In the genomic region with DNA sequence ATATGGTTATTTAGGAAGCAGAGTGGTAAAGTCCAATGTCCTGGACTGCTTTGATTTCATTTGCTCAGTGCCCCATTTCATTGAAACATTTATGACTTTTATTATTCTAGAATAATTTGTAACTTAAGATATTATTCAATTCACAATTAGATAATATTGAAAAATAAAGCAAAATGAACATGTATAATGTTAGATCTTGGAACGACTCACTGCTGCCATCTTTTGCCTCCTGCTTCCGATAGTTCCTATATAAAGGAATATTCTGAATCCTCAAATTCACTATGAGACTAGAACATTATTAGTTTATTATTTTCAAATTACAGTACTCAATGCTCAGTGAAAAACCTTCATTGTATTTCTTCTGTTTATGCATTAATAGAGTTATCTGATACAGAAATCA, we compare ENCODE assay signal across 21 cellular contexts. TPM values are rescaled to one million over a fixed set of nuclear protein-coding genes. Genes with fewer than 3 reads are reported as not detected.
DNase-seq lines count a peak whose midpoint lies in the region; FAIRE-seq and TF ChIP-seq lines count a peak whose summit lies in the region.
"Had no signal": no experiment of that assay in that cellular context is flagged by ENCODE, and none has a peak within 500 bp of the region (broad histone marks: within the 10 kb centered on the region; RNA-seq: fewer than 3 reads in every experiment).

No MANE protein-coding gene starts in this region.

- in situ Hi-C loops in G401 (cut with HindIII; ENCODE audit: low sequenced_read_pairs) = no loop called here

- peaks cover 4% of the 10 kb centered on the region for H3K36me3 Mint-ChIP-seq in chondrocyte (ENCODE audit: low read depth)
- H3K36me3 Mint-ChIP-seq: CD8-positive, alpha-beta T cell had no signal

- no peak for TF ChIP-seq POLR2A in testis (IDR thresholded peaks at IDR 0.05)

- H3K4me3 ChIP-seq in LNCaP clone FGC (ENCODE audit: low read depth, low read length) = no peak overlapping the region
- H3K4me3 ChIP-seq in testis = no peak overlapping the region
- H3K4me3 ChIP-seq: BLaER1, GM23338 had no signal

- peaks cover 10% of the 10 kb centered on the region for H3K4me1 Mint-ChIP-seq in chondrocyte (ENCODE audit: low read depth)

- H3K9me3 Mint-ChIP-seq in chondrocyte (ENCODE audit: low read depth) = no peaks in the 10 kb centered on the region
- H3K9me3 Mint-ChIP-seq: GM23338 had no signal

- TF ChIP-seq CTCF in C4-2B (conservative IDR thresholded peaks at IDR 0.05) (peak; percentile 45), LNCaP clone FGC (IDR thresholded peaks at IDR 0.05; ENCODE audit: control insufficient read depth, extremely low read depth, insufficient read depth) (peak; percentile 48), chondrocyte (IDR thresholded peaks at IDR 0.05) (peak; percentile 12), testis (IDR thresholded peaks at IDR 0.05) (no peak)

- no peaks in the 10 kb centered on the region for H3K9me3 ChIP-seq in testis

- no peak overlapping the region for H3K4me3 Mint-ChIP-seq in chondrocyte (ENCODE audit: unreplicated experiment)
- H3K4me3 Mint-ChIP-seq: CD8-positive, alpha-beta T cell; GM23338 had no signal

- DNase-seq in LNCaP clone FGC (ENCODE audit: low read depth) = no peak
- no peak for DNase-seq in chondrocyte (ENCODE audit: low spot score)
- no peak for DNase-seq in testis
- DNase-seq in G401 (ENCODE audit: low spot score) = no peak
- DNase-seq in activated naive CD4-positive, alpha-beta T cell treated with Interleukin-2 at 50 U/mL for 16 hours = no peak
- no peak for DNase-seq in activated T-cell treated with anti-CD3 and anti-CD28 coated beads, Interleukin-2, amount 50 U/mL, for 1 hour
- DNase-seq: 8988T; CD8-positive, alpha-beta T cell; COR-L47; GDM1; HCEC 1CT had no signal

- H3K4me1 ChIP-seq in testis = no peaks in the 10 kb centered on the region
- H3K4me1 ChIP-seq: BLaER1 had no signal

- 56 to 62% methylated on average over 2 of the region's 2 CpGs for WGBS in testis, 2 donors

- peaks cover 57% of the 10 kb centered on the region for H3K27me3 Mint-ChIP-seq in chondrocyte (ENCODE audit: low read depth)

- intact Hi-C loops in testis (cut with DNase I; ENCODE audit: low total_unique reads) = no loop called here

- no peak overlapping the region for H3K27ac Mint-ChIP-seq in chondrocyte (ENCODE audit: unreplicated experiment)
- H3K27ac Mint-ChIP-seq: CD8-positive, alpha-beta T cell; GM23338 had no signal

- FAIRE-seq in islet of Langerhans (lab: Jason Lieb, UNC) = peak; percentile 43
- FAIRE-seq: GM12892, GM18507, H54 had no signal

- H3K27ac ChIP-seq in C4-2B (no peak overlapping the region), testis (no peak overlapping the region)
- H3K27ac ChIP-seq: BLaER1 had no signal

- H3K36me3 ChIP-seq in testis (ENCODE audit: low read depth, missing control alignments) = no peaks in the 10 kb centered on the region
- H3K36me3 ChIP-seq: BLaER1 had no signal

- H3K27me3 ChIP-seq in testis = no peaks in the 10 kb centered on the region
- H3K27me3 ChIP-seq: BLaER1 had no signal

RNA-seq across cellular contexts. Expression of a gene that starts 2.2 kb away (rescaled TPM):
- total RNA-seq in chondrocyte (1.0 to 2.1 TPM (median 1.9 TPM) in 3 replicates), testis (10 to 100 TPM; 11.3 to 17.2 TPM)
- polyA plus RNA-seq in testis (ENCODE audit: insufficient read depth, low read depth, low replicate concordance) = 9.1 TPM
- not detected in 2 replicates for total RNA-seq in G401 (2014; rRNA removed; shearing (Covaris generic))
- total RNA-seq: A673; CD8-positive, alpha-beta T cell; HT-29 had no signal
- polyA plus RNA-seq: AG04450 had no signal

Comparison
In these comparisons a context has a peak if more than half of its experiments do, and no peak if none do; other contexts are left out.
1. CTCF ChIP-seq: peak in C4-2B (single experiment), LNCaP clone FGC (single experiment) and chondrocyte (single experiment); none in testis (0 of 3).